Comparison of ENCODE assay signal across 1 cellular context in genomic region chr20:3800878-3801260, GRCh38.
TF ChIP-seq lines count a peak whose summit lies in the region.

No MANE protein-coding gene starts in this region.

TF ChIP-seq in HCT116, 20 proteins besides CTCF, POLR2A, EP300 and RAD21:
- TF ChIP-seq ZFX (IDR thresholded peaks at IDR 0.05) = no peak
- no peak for TF ChIP-seq EZH2 (IDR thresholded peaks at IDR 0.05)
- no peak for TF ChIP-seq YY1 (IDR thresholded peaks at IDR 0.05; ENCODE audit: extremely low read depth, insufficient replicate concordance, low read depth, low read length)
- TF ChIP-seq JUND (IDR thresholded peaks at IDR 0.05) = no peak
- TF ChIP-seq TCF7L2 (IDR thresholded peaks at IDR 0.05; ENCODE audit: borderline replicate concordance, extremely low read depth, insufficient read depth, insufficient read length) = no peak
- no peak for TF ChIP-seq MAX (IDR thresholded peaks at IDR 0.05)
- TF ChIP-seq ELF1 (IDR thresholded peaks at IDR 0.05; ENCODE audit: borderline replicate concordance, low read depth) = no peak
- no peak for TF ChIP-seq SP1 (IDR thresholded peaks at IDR 0.05; ENCODE audit: low read depth)
- no peak for TF ChIP-seq EGR1 (IDR thresholded peaks at IDR 0.05; ENCODE audit: low read depth)
- TF ChIP-seq REST (IDR thresholded peaks at IDR 0.05; ENCODE audit: low read depth) = no peak
- TF ChIP-seq SIN3A (IDR thresholded peaks at IDR 0.05; ENCODE audit: low read depth) = no peak
- no peak for TF ChIP-seq FOSL1 (IDR thresholded peaks at IDR 0.05; ENCODE audit: low read depth)
- no peak; the same call in 1 of the 2 replicates for TF ChIP-seq POLR2AphosphoS5 (IDR thresholded peaks at IDR 0.05; ENCODE audit: low read depth, low read length)
- TF ChIP-seq SRF (IDR thresholded peaks at IDR 0.05; ENCODE audit: low read depth) = no peak
- no peak for TF ChIP-seq EZH2phosphoT487 (IDR thresholded peaks at IDR 0.05; ENCODE audit: borderline replicate concordance)
- no peak for TF ChIP-seq CEBPB (IDR thresholded peaks at IDR 0.05; ENCODE audit: low read depth)
- no peak for TF ChIP-seq ATF3 (IDR thresholded peaks at IDR 0.05)
- no peak for TF ChIP-seq CBX3 (IDR thresholded peaks at IDR 0.05; ENCODE audit: low read depth)
